Comparison of ENCODE assay signal across 24 cellular contexts in the genomic region with DNA sequence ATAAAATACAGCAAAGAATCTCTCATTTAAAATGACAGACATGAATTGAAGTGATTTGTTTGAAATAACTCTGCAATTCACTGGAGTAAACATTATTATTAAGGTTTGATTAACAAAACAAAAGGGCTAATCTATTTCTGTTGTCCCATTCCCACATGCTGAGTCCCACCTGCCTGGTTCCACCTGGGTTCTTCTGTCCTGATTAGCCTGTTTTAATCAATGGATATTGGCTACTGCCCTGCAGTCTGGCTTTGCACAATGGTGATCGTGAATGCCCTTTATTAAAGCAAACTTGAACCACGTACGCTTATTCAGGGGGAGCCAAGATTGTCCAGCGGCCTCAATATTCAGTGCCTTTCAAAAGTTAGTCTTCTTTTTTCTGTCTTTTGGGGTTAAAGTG.
DNase-seq lines count a peak whose midpoint lies in the region; ATAC-seq, FAIRE-seq and TF ChIP-seq lines count a peak whose summit lies in the region.
"Had no signal": no experiment of that assay in that cellular context is flagged by ENCODE, and none has a peak within 500 bp of the region (broad histone marks: within the 10 kb centered on the region; RNA-seq: fewer than 3 reads in every experiment).

No MANE protein-coding gene starts in this region.

- POLR2A ChIA-PET in H1 (lab: Charles Lee; ENCODE audit: partially characterized antibody) = no interaction called here

- H3K4me1 ChIP-seq in HUES6 (ENCODE audit: control insufficient read depth, insufficient read depth, low read length) (peaks cover 13% of the 10 kb centered on the region; the same call in 1 of the 2 replicates), H1 (replicated peaks in 1 of 4; ENCODE audit: control insufficient read depth in 3 of 4, insufficient read depth in 4 of 4, low read length in 3 of 4) (peaks cover 0 to 5% (median 0%) of the 10 kb centered on the region in 4 experiments; a peak in 2 of 7 replicates)
- H3K4me1 ChIP-seq: SJCRH30 had no signal

- no peak overlapping the region for H2AFZ ChIP-seq in H1 (ENCODE audit: low read length)

- no peak overlapping the region for H2BK12ac ChIP-seq in H1 (ENCODE audit: low read depth, low read length)

- no peak for TF ChIP-seq POLR2A in H1 (IDR thresholded peaks at IDR 0.05; ENCODE audit: control extremely low read depth in 1 of 2, low read depth in 2 of 2, low read length in 2 of 2)

- H2BK15ac ChIP-seq in H1 (ENCODE audit: low read length) = no peak overlapping the region

- CTCF ChIA-PET in H1 (lab: Charles Lee; ENCODE audit: partially characterized antibody) = no interaction called here

- no peaks in the 10 kb centered on the region for H3K27me3 ChIP-seq in HUES6 (ENCODE audit: control insufficient read depth, insufficient read depth, low read length)
- no peaks in the 10 kb centered on the region for H3K27me3 ChIP-seq in H1 (replicated peaks in 1 of 4; ENCODE audit: control insufficient read depth in 3 of 4, extremely low read depth in 1 of 4, insufficient read depth in 3 of 4, low read length in 3 of 4)
- H3K27me3 ChIP-seq in brain microvascular endothelial cell (replicated peaks) = no peaks in the 10 kb centered on the region
- H3K27me3 ChIP-seq: SJCRH30 had no signal

- DNase-seq in COR-L47 (lab: John Stamatoyannopoulos, UW) (peak; percentile 81), NCI-H69 (lab: John Stamatoyannopoulos, UW) (peak; percentile 72), H1 (ENCODE audit: low read depth in 1 of 2, low spot score in 2 of 2) (peak in 1 of 2 experiments; percentile 10), brain microvascular endothelial cell (no peak), caudate nucleus (lab: John Stamatoyannopoulos, UW) (no peak)
- DNase-seq: CD8-positive, alpha-beta T cell; DMS153; DND-41; NCI-H1092; NCI-H1436 treated with DMSO at 0.1 percent for 48 hours; NCI-H2029; NCI-H226; NCI-H510A; NCI-H774; PC-3; SJCRH30 had no signal

- H2AK5ac ChIP-seq in H1 (ENCODE audit: low read depth, low read length) = no peak overlapping the region

- no peaks in the 10 kb centered on the region for H3K79me1 ChIP-seq in H1 (ENCODE audit: low read depth, low read length)

- H3K18ac ChIP-seq in H1 (ENCODE audit: extremely low read depth, low read length) = no peak overlapping the region

- peak overlapping the region; percentile 18; the same call in 1 of the 2 replicates for H3K27ac ChIP-seq in HUES6 (ENCODE audit: low read depth, low read length)
- H3K27ac ChIP-seq in H1 (ENCODE audit: low read depth, low read length) = no peak overlapping the region
- H3K27ac ChIP-seq in brain microvascular endothelial cell = no peak overlapping the region
- H3K27ac ChIP-seq in caudate nucleus (ENCODE audit: low read depth, low read length) = no peak overlapping the region
- H3K27ac ChIP-seq: 22Rv1, C4-2B, SJCRH30 had no signal

- no peak overlapping the region for H4K5ac ChIP-seq in H1 (ENCODE audit: insufficient read length, low read depth, low read length)

- no peak overlapping the region for H3K14ac ChIP-seq in H1 (ENCODE audit: insufficient read length)

- H3K23ac ChIP-seq in H1 (ENCODE audit: insufficient read length) = no peak overlapping the region

- no peak overlapping the region for H2BK20ac ChIP-seq in H1 (ENCODE audit: low read length)

- H3K36me3 ChIP-seq in HUES6 (ENCODE audit: control insufficient read depth, insufficient read depth, low read length) = no peaks in the 10 kb centered on the region
- H3K36me3 ChIP-seq in H1 (ENCODE audit: control insufficient read depth in 2 of 4, insufficient read depth in 4 of 4, low read length in 3 of 4) = peaks cover 0 to 12% (median 0%) of the 10 kb centered on the region in 4 experiments; a peak in 2 of 8 replicates
- no peaks in the 10 kb centered on the region for H3K36me3 ChIP-seq in brain microvascular endothelial cell (replicated peaks)
- H3K36me3 ChIP-seq: SJCRH30 had no signal

- H3K9ac ChIP-seq in HUES6 (ENCODE audit: low read length) (no peak overlapping the region), H1 (replicated peaks in 1 of 4; ENCODE audit: extremely low read depth in 1 of 4, low read depth in 3 of 4, low read length in 3 of 4) (no peak overlapping the region)

- no peaks in the 10 kb centered on the region for H3K23me2 ChIP-seq in H1 (ENCODE audit: low read depth, low read length)

- no peak overlapping the region for H2BK120ac ChIP-seq in H1 (replicated peaks; ENCODE audit: low read depth, low read length)

- peaks cover 10% of the 10 kb centered on the region for H3K9me3 ChIP-seq in HUES6 (ENCODE audit: control insufficient read depth, insufficient read depth, low read depth, low read length)
- H3K9me3 ChIP-seq in H1 (ENCODE audit: insufficient read depth in 2 of 2, low read depth in 1 of 2, low read length in 1 of 2) = no peaks in the 10 kb centered on the region; a peak in 1 of 4 replicates
- H3K9me3 ChIP-seq: SJCRH30 had no signal

- H2BK5ac ChIP-seq in H1 (ENCODE audit: low read depth, low read length) = no peak overlapping the region

- TF ChIP-seq RAD21 in H1 (IDR thresholded peaks at IDR 0.05 in 1 of 2, conservative IDR thresholded peaks at IDR 0.05 in 1 of 2; ENCODE audit: low read depth in 2 of 2, low read length in 2 of 2) = no peak

- peak overlapping the region; percentile 21 to 40; a peak in 3 of 4 replicates for H3K4me2 ChIP-seq in H1 (ENCODE audit: insufficient read depth in 1 of 2, low read depth in 2 of 2, low read length in 2 of 2)

- H3K79me2 ChIP-seq in H1 (ENCODE audit: control insufficient read depth in 1 of 2, insufficient read depth in 2 of 2, low read length in 2 of 2) = no peaks in the 10 kb centered on the region

- H4K20me1 ChIP-seq in H1 (replicated peaks in 1 of 2; ENCODE audit: control insufficient read depth in 1 of 2, insufficient read depth in 2 of 2, low read length in 2 of 2) = no peaks in the 10 kb centered on the region

- TF ChIP-seq EP300 in H1 (IDR thresholded peaks at IDR 0.05; ENCODE audit: borderline replicate concordance in 1 of 2, low read depth in 2 of 2, low read length in 2 of 2) = peak in 1 of 2 experiments; percentile 39; a peak in 1 of 3 replicates

- in situ Hi-C loops in brain microvascular endothelial cell (cut with HindIII; ENCODE audit: low pct_ligation_motif_present, low sequenced_read_pairs) = no loop called here

- no peak overlapping the region for H4K8ac ChIP-seq in H1 (ENCODE audit: extremely low read depth, insufficient read depth, low read length)

- H3K4ac ChIP-seq in H1 (replicated peaks; ENCODE audit: insufficient read length, low read depth, low read length) = no peak overlapping the region

- H4K91ac ChIP-seq in H1 (replicated peaks; ENCODE audit: insufficient read length, low read length) = no peak overlapping the region

- peak; percentile 19 for FAIRE-seq in H1 (lab: Jason Lieb, UNC)
- FAIRE-seq: GM12892, H54 had no signal

- no peak for ATAC-seq in HG03175 (IDR thresholded peaks at IDR 0.05; ENCODE audit: unreplicated experiment)
- ATAC-seq in HG02973 (IDR thresholded peaks at IDR 0.05; ENCODE audit: unreplicated experiment) = no peak
- ATAC-seq: CD8-positive, alpha-beta T cell; PC-3; Right ventricle myocardium inferior had no signal

- WGBS in H1 (ENCODE audit: extremely low coverage in 1 of 2, insufficient coverage in 1 of 2, insufficient read length in 1 of 2, insufficient replicate concordance in 2 of 2, low coverage in 1 of 2, low lambda C conversion rate in 2 of 2, missing lambda C conversion rate in 1 of 2), 2 experiments = 26% methylated on average over 4 of the region's 4 CpGs; no CpG with 5 or more reads in 1 of the 2 experiments

- H3K4me3 ChIP-seq in HUES6 (ENCODE audit: low read depth, low read length) = no peak overlapping the region
- H3K4me3 ChIP-seq in H1 (ENCODE audit: extremely low read depth in 1 of 4, insufficient read depth in 2 of 4, low read depth in 3 of 4, low read length in 4 of 4) = peak overlapping the region in 1 of 4 experiments; percentile 39; a peak in 1 of 8 replicates
- H3K4me3 ChIP-seq in brain microvascular endothelial cell (ENCODE audit: low read depth, low read length) = no peak overlapping the region
- H3K4me3 ChIP-seq: SJCRH30 had no signal

- TF ChIP-seq CTCF in H1 (IDR thresholded peaks at IDR 0.05; ENCODE audit: control extremely low read depth in 1 of 3, insufficient read depth in 1 of 3, low read depth in 1 of 3, low read length in 3 of 3) (no peak), brain microvascular endothelial cell (IDR thresholded peaks at IDR 0.05; ENCODE audit: low read depth, low read length, missing control alignments) (no peak)

- no peak overlapping the region for H3K56ac ChIP-seq in H1 (replicated peaks; ENCODE audit: insufficient read length, low read depth, low read length)

TF ChIP-seq in H1, 55 proteins besides CTCF, POLR2A, EP300 and RAD21 (continues in another document):
- TF ChIP-seq SP2 (IDR thresholded peaks at IDR 0.05; ENCODE audit: low read length) (no peak), TCF12 (IDR thresholded peaks at IDR 0.05; ENCODE audit: low read depth, low read length) (peak; percentile 96), RFX5 (IDR thresholded peaks at IDR 0.05; ENCODE audit: borderline replicate concordance, low read depth, low read length) (no peak)

Comparison
In these comparisons a context has a peak if more than half of its experiments do, and no peak if none do; other contexts are left out.
1. DNase-seq: peak in COR-L47 (single experiment) and NCI-H69 (single experiment); none in brain microvascular endothelial cell (single experiment) and caudate nucleus (0 of 61).